In the genomic region with DNA sequence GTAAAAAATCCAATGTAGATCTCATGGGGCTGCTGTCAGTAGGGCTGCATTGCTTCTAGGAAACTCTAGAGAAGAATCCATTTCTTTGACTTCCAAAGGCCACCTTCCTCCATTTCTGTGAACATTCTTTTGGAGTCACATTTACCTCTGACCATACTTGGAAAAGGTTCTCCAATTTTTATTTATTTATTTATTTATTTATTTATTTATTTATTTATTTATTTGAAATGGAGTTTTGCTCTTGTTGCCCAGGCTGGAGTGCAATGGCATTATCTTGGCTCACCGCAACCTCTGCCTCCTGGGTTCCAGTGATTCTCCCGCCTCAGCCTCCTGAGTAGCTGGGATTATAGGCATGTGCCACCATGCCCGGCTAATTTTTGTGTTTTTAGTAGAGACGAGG, we compare ENCODE assay signal across 2 cellular contexts.
A peak's percentile ranks its signal among the peaks of the same experiment; 100 is the strongest.
DNase-seq lines count a peak whose midpoint lies in the region; ATAC-seq, FAIRE-seq and TF ChIP-seq lines count a peak whose summit lies in the region.
"Not testable (repeated sequence)": the region's sequence is repeated elsewhere in the genome, so short reads cannot be mapped to it uniquely, and the experiment has no call there.

No MANE protein-coding gene starts in this region.

- ATAC-seq in A549 = not testable (repeated sequence)

- not testable (repeated sequence) for TF ChIP-seq EP300 in A549 (IDR thresholded peaks at IDR 0.05)

- H3K36me3 ChIP-seq in HEK293 (ENCODE audit: control insufficient read depth in 2 of 2, insufficient read depth in 1 of 2, low read length in 2 of 2) = not testable (repeated sequence)

- not testable (repeated sequence) for FAIRE-seq in A549 (lab: Jason Lieb, UNC)

- CTCF ChIA-PET in A549 (lab: Yijun Ruan, JAX); HEK293 (lab: Yijun Ruan, JAX): not testable (repeated sequence)

- WGBS in A549 (ENCODE audit: missing lambda C conversion rate) = 69% methylated on average over 4 of the region's 4 CpGs

- not testable (repeated sequence) for H3K27ac ChIP-seq in A549; HEK293 (ENCODE audit: extremely low read depth, low read depth, low read length)

- not testable (repeated sequence) for TF ChIP-seq RAD21 in A549 (conservative IDR thresholded peaks at IDR 0.05 in 1 of 2, IDR thresholded peaks at IDR 0.05 in 1 of 2)

- TF ChIP-seq CTCF in A549 (IDR thresholded peaks at IDR 0.05); HEK293 (tag by site-specific recombination; IDR thresholded peaks at IDR 0.05): not testable (repeated sequence)

- H3K4me1 ChIP-seq in A549; HEK293 (ENCODE audit: control insufficient read depth, insufficient read depth, low read length): not testable (repeated sequence)

- H3K4me3 ChIP-seq in A549; HEK293 (ENCODE audit: low read depth, low read length): not testable (repeated sequence)

- not testable (repeated sequence) for H3K9me3 ChIP-seq in A549; HEK293 (ENCODE audit: control insufficient read depth, insufficient read depth, low read depth, low read length)

- not testable (repeated sequence) for TF ChIP-seq POLR2A in A549 (IDR thresholded peaks at IDR 0.05; ENCODE audit: low read length)

- POLR2A ChIA-PET in A549 (lab: Yijun Ruan, JAX); HEK293 (lab: Yijun Ruan, JAX): not testable (repeated sequence)

- not testable (repeated sequence) for DNase-seq in A549 (ENCODE audit: low read depth in 1 of 2, low spot score in 1 of 2)

- not testable (repeated sequence) for H3K4me2 ChIP-seq in A549

TF ChIP-seq in A549, 52 proteins besides CTCF, POLR2A, EP300 and RAD21:
- peak; percentile 73 for TF ChIP-seq ZC3H11A (IDR thresholded peaks at IDR 0.05)

TF ChIP-seq in HEK293, 187 proteins besides CTCF, POLR2A, EP300 and RAD21:
- TF ChIP-seq ZBTB8A (tag by site-specific recombination; IDR thresholded peaks at IDR 0.05) = 0 out of 2 replicates have a peak, but pooled peaks have one; percentile 19
- TF ChIP-seq ZNF623 (tag by site-specific recombination; IDR thresholded peaks at IDR 0.05) = peak; percentile 53
- TF ChIP-seq, protein P1, sequence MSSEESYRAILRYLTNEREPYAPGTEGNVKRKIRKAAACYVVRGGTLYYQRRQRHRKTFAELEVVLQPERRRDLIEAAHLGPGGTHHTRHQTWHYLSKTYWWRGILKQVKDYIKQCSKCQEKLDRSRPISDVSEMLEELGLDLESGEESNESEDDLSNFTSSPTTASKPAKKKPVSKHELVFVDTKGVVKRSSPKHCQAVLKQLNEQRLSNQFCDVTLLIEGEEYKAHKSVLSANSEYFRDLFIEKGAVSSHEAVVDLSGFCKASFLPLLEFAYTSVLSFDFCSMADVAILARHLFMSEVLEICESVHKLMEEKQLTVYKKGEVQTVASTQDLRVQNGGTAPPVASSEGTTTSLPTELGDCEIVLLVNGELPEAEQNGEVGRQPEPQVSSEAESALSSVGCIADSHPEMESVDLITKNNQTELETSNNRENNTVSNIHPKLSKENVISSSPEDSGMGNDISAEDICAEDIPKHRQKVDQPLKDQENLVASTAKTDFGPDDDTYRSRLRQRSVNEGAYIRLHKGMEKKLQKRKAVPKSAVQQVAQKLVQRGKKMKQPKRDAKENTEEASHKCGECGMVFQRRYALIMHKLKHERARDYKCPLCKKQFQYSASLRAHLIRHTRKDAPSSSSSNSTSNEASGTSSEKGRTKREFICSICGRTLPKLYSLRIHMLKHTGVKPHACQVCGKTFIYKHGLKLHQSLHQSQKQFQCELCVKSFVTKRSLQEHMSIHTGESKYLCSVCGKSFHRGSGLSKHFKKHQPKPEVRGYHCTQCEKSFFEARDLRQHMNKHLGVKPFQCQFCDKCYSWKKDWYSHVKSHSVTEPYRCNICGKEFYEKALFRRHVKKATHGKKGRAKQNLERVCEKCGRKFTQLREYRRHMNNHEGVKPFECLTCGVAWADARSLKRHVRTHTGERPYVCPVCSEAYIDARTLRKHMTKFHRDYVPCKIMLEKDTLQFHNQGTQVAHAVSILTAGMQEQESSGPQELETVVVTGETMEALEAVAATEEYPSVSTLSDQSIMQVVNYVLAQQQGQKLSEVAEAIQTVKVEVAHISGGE (tag by site-specific recombination; conservative IDR thresholded peaks at IDR 0.05; ENCODE audit: low read depth) = peak; percentile 48
- TF ChIP-seq, protein P2, sequence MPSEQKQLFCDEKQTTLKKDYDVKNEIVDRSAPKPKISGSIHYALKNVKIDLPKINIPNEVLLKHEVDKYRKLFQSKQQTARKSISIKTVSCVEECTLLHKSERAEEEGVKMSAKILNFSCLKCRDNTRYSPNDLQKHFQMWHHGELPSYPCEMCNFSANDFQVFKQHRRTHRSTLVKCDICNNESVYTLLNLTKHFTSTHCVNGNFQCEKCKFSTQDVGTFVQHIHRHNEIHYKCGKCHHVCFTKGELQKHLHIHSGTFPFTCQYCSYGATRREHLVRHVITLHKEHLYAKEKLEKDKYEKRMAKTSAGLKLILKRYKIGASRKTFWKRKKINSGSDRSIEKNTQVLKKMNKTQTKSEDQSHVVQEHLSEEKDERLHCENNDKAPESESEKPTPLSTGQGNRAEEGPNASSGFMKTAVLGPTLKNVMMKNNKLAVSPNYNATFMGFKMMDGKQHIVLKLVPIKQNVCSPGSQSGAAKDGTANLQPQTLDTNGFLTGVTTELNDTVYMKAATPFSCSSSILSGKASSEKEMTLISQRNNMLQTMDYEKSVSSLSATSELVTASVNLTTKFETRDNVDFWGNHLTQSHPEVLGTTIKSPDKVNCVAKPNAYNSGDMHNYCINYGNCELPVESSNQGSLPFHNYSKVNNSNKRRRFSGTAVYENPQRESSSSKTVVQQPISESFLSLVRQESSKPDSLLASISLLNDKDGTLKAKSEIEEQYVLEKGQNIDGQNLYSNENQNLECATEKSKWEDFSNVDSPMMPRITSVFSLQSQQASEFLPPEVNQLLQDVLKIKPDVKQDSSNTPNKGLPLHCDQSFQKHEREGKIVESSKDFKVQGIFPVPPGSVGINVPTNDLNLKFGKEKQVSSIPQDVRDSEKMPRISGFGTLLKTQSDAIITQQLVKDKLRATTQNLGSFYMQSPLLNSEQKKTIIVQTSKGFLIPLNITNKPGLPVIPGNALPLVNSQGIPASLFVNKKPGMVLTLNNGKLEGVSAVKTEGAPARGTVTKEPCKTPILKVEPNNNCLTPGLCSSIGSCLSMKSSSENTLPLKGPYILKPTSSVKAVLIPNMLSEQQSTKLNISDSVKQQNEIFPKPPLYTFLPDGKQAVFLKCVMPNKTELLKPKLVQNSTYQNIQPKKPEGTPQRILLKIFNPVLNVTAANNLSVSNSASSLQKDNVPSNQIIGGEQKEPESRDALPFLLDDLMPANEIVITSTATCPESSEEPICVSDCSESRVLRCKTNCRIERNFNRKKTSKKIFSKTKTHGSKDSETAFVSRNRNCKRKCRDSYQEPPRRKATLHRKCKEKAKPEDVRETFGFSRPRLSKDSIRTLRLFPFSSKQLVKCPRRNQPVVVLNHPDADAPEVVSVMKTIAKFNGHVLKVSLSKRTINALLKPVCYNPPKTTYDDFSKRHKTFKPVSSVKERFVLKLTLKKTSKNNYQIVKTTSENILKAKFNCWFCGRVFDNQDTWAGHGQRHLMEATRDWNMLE (tag by site-specific recombination; conservative IDR thresholded peaks at IDR 0.05; ENCODE audit: low read depth) = peak; percentile 76
- peak; percentile 57 for TF ChIP-seq ZNF555 (tag by site-specific recombination; conservative IDR thresholded peaks at IDR 0.05)
- 0 out of 2 replicates have a peak, but pooled peaks have one; percentile 25 for TF ChIP-seq ZNF433 (tag by site-specific recombination; IDR thresholded peaks at IDR 0.05; ENCODE audit: low read depth)
- peak; percentile 47 for TF ChIP-seq ZNF426 (tag by site-specific recombination; IDR thresholded peaks at IDR 0.05)
- TF ChIP-seq ZNF394 (tag by site-specific recombination; IDR thresholded peaks at IDR 0.05; ENCODE audit: borderline replicate concordance) = peak; percentile 65; the same call in 1 of the 2 replicates
- TF ChIP-seq ZNF140 (tag by site-specific recombination; IDR thresholded peaks at IDR 0.05) = peak; percentile 21; the same call in 1 of the 2 replicates
